In the genomic region with DNA sequence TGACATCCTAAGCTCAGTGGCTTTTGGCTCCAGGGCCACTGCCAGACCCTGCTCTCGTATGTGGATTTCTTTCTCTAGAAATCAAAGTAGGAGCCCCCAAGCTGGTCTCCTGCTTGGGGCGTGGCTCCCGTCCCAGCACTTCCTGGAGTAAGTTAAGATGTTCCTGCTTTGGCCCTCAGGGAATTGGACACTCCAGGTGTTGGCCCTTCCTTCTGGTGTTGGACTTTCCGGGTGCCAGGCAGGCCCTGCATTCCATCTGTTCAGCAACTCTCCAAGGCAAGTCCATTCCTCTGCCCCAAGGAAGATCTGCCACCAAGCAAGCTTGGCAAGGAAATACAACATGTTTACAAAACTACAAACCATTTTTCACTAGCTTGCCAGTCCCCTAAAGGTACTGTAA, we compare ENCODE assay signal across 1 cellular context.
TF ChIP-seq lines count a peak whose summit lies in the region.

No MANE protein-coding gene starts in this region.

TF ChIP-seq in H1, 55 proteins besides CTCF, POLR2A, EP300 and RAD21:
- TF ChIP-seq POU5F1 (IDR thresholded peaks at IDR 0.05; ENCODE audit: low read depth, low read length) (no peak), SP2 (IDR thresholded peaks at IDR 0.05; ENCODE audit: low read length) (no peak), MAFK (IDR thresholded peaks at IDR 0.05; ENCODE audit: low read depth, low read length) (no peak), TEAD4 (IDR thresholded peaks at IDR 0.05; ENCODE audit: low read depth, low read length) (no peak), JUN (IDR thresholded peaks at IDR 0.05; ENCODE audit: low read depth, low read length) (no peak), EGR1 (IDR thresholded peaks at IDR 0.05; ENCODE audit: borderline replicate concordance, low read depth, low read length) (no peak), NANOG (IDR thresholded peaks at IDR 0.05; ENCODE audit: insufficient read depth, low read depth, low read length, poor library complexity, severe bottlenecking) (no peak), FOSL1 (IDR thresholded peaks at IDR 0.05; ENCODE audit: insufficient read depth, low read depth, low read length) (no peak), NRF1 (IDR thresholded peaks at IDR 0.05; ENCODE audit: low read depth, low read length) (no peak), SP4 (IDR thresholded peaks at IDR 0.05; ENCODE audit: low read length) (no peak), YY1 (IDR thresholded peaks at IDR 0.05; ENCODE audit: low read depth, low read length) (no peak), TAF7 (optimal IDR thresholded peaks at IDR 0.05; ENCODE audit: borderline replicate concordance, low read depth, low read length) (no peak), KDM1A (IDR thresholded peaks at IDR 0.05; ENCODE audit: borderline replicate concordance, low read length) (no peak), RFX5 (IDR thresholded peaks at IDR 0.05; ENCODE audit: borderline replicate concordance, low read depth, low read length) (no peak), BACH1 (IDR thresholded peaks at IDR 0.05; ENCODE audit: low read length) (no peak), BCL11A (IDR thresholded peaks at IDR 0.05; ENCODE audit: low read depth in 2 of 2, low read length in 2 of 2) (no peak), ASH2L (IDR thresholded peaks at IDR 0.05; ENCODE audit: low read length) (no peak)
- TF ChIP-seq, protein P1, sequence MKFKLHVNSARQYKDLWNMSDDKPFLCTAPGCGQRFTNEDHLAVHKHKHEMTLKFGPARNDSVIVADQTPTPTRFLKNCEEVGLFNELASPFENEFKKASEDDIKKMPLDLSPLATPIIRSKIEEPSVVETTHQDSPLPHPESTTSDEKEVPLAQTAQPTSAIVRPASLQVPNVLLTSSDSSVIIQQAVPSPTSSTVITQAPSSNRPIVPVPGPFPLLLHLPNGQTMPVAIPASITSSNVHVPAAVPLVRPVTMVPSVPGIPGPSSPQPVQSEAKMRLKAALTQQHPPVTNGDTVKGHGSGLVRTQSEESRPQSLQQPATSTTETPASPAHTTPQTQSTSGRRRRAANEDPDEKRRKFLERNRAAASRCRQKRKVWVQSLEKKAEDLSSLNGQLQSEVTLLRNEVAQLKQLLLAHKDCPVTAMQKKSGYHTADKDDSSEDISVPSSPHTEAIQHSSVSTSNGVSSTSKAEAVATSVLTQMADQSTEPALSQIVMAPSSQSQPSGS (IDR thresholded peaks at IDR 0.05; ENCODE audit: low read length), result no peak
